In the genomic region with DNA sequence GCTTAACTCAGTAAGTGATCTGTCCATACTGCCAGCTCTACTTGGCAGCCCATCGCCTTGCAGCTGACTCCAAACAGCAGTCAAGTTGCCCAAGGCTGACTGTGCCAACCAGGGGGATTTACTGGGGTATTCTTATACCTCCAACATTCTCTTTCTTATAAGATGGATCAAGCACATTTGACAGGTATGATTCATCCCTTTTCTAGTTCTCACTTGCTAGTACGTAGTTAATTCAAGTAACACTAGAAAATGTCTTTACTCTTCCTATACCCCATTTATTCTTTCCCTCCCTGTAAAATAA, we compare ENCODE assay signal across 27 cellular contexts.
"Had no signal": no experiment of that assay in that cellular context is flagged by ENCODE, and none has a peak within 500 bp of the region (broad histone marks: within the 10 kb centered on the region; RNA-seq: fewer than 3 reads in every experiment).

No MANE protein-coding gene starts in this region.

- H3K27me3 ChIP-seq: ascending aorta, breast epithelium, SJCRH30 had no signal

- H3K36me3 ChIP-seq: ascending aorta, breast epithelium, SJCRH30, WERI-Rb-1 had no signal

- H3K9me3 Mint-ChIP-seq: activated CD8-positive, alpha-beta T cell treated with anti-CD3 and anti-CD28 coated beads for 36 hours; activated naive CD8-positive, alpha-beta T cell treated with anti-CD3 and anti-CD28 coated beads for 36 hours; activated T-cell treated with anti-CD3 and anti-CD28 coated beads, Interleukin-2, amount 50 U/mL, for 72 hours; activated T-helper 17 cell treated with anti-CD3 and anti-CD28 coated beads, Interleukin-2, amount 50 U/mL, for 72 hours had no signal

- H3K4me3 Mint-ChIP-seq: activated CD8-positive, alpha-beta T cell treated with anti-CD3 and anti-CD28 coated beads for 36 hours; activated naive CD8-positive, alpha-beta T cell treated with anti-CD3 and anti-CD28 coated beads for 36 hours; activated T-cell treated with anti-CD3 and anti-CD28 coated beads, Interleukin-2, amount 50 U/mL, for 72 hours; activated T-helper 17 cell treated with anti-CD3 and anti-CD28 coated beads, Interleukin-2, amount 50 U/mL, for 72 hours had no signal

- H3K4me1 ChIP-seq: breast epithelium, SJCRH30 had no signal

- H3K9me3 ChIP-seq: ascending aorta, breast epithelium had no signal

- H3K27ac Mint-ChIP-seq: activated CD8-positive, alpha-beta T cell treated with anti-CD3 and anti-CD28 coated beads for 36 hours; activated naive CD8-positive, alpha-beta T cell treated with anti-CD3 and anti-CD28 coated beads for 36 hours; activated T-cell treated with anti-CD3 and anti-CD28 coated beads, Interleukin-2, amount 50 U/mL, for 72 hours; activated T-helper 17 cell treated with anti-CD3 and anti-CD28 coated beads, Interleukin-2, amount 50 U/mL, for 72 hours had no signal

- H3K27me3 Mint-ChIP-seq: activated CD8-positive, alpha-beta T cell treated with anti-CD3 and anti-CD28 coated beads for 36 hours; activated naive CD8-positive, alpha-beta T cell treated with anti-CD3 and anti-CD28 coated beads for 36 hours; activated T-helper 17 cell treated with anti-CD3 and anti-CD28 coated beads, Interleukin-2, amount 50 U/mL, for 72 hours had no signal

- H3K4me3 ChIP-seq: ascending aorta, breast epithelium, SJCRH30, SK-N-MC had no signal

- H3K27ac ChIP-seq: ascending aorta, breast epithelium, SJCRH30, SK-N-MC, WERI-Rb-1 had no signal

- ATAC-seq: activated CD8-positive, alpha-beta T cell treated with anti-CD3 and anti-CD28 coated beads for 36 hours; activated T-cell treated with anti-CD3 and anti-CD28 coated beads, Interleukin-2, amount 50 U/mL, for 72 hours; activated T-helper 17 cell treated with anti-CD3 and anti-CD28 coated beads, Interleukin-2, amount 50 U/mL, for 72 hours; Panc1 had no signal

- DNase-seq: activated CD4-positive, alpha-beta T cell treated with anti-CD3 and anti-CD28 coated beads for 1 hour; activated CD4-positive, alpha-beta T cell treated with anti-CD3 and anti-CD28 coated beads for 48 hours; activated CD4-positive, CD25-positive, alpha-beta regulatory T cell; activated CD8-positive, alpha-beta T cell treated with anti-CD3 and anti-CD28 coated beads for 36 hours; activated effector memory CD4-positive, alpha-beta T cell treated with anti-CD3 and anti-CD28 coated beads, Interleukin-2, amount 50 U/mL, for 16 hours; activated naive CD4-positive, alpha-beta T cell; activated naive CD4-positive, alpha-beta T cell treated with anti-CD3 and anti-CD28 coated beads, Interleukin-2, amount 50 U/mL, for 16 hours; activated naive CD8-positive, alpha-beta T cell treated with anti-CD3 and anti-CD28 coated beads for 36 hours; activated T-cell treated with anti-CD3 and anti-CD28 coated beads, Interleukin-2, amount 50 U/mL, for 1 hour; activated T-cell treated with anti-CD3 and anti-CD28 coated beads, Interleukin-2, amount 50 U/mL, for 72 hours; Karpas-422; NCI-H1105 treated with DMSO at 0.1 percent for 48 hours; NCI-H1436; NCI-H1694; NCI-H1930; NCI-H2107; NCI-H2171; NCI-H524; SHP77; SJCRH30; T1000; WERI-Rb-1 had no signal
